Comparison of ENCODE assay signal across 21 cellular contexts in the genomic region with DNA sequence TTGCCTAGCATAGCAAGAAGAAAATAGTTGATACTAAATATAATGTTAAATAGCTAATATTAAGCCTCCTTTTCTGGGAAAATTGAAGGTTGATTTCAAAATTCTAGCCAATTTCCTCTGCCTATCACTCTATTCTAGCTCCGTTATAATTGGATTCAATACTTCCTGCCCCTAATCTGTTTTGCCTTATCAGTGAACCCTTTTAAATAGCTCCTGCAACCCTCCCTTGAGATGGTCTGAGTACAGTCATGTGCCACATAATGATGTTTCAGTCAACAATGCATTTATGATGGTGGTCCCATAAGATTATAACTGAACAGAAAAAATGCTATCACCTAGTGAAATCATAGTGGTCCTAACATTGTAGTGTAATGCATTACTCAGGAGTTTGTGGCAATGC.
"Had no signal": no experiment of that assay in that cellular context is flagged by ENCODE, and none has a peak within 500 bp of the region (broad histone marks: within the 10 kb centered on the region; RNA-seq: fewer than 3 reads in every experiment).

No MANE protein-coding gene starts in this region.

- ATAC-seq: foreskin keratinocyte; gastroesophageal sphincter; heart left ventricle; left lung; left ventricle myocardium superior; lower lobe of right lung; mucosa of descending colon; naive thymus-derived CD8-positive, alpha-beta T cell had no signal

- DNase-seq: dermis blood vessel endothelial cell; dorsolateral prefrontal cortex; effector CD4-positive, alpha-beta T cell; effector memory CD4-positive, alpha-beta T cell; foreskin keratinocyte; heart left ventricle; hypothalamus; immature natural killer cell; kidney; kidney glomerular epithelial cell; left lung; left ventricle myocardium superior; lower lobe of right lung; mesenchymal stem cell; mucosa of descending colon; naive B cell; naive thymus-derived CD8-positive, alpha-beta T cell had no signal

- H3K4me2 ChIP-seq: hepatocyte had no signal

- H3K79me2 ChIP-seq: hepatocyte had no signal

- H2AFZ ChIP-seq: hepatocyte had no signal

- H3K4me3 ChIP-seq: coronary artery, dorsolateral prefrontal cortex, esophagus muscularis mucosa, gastroesophageal sphincter, heart left ventricle, hepatocyte, left lung, lower lobe of right lung, mucosa of descending colon had no signal

- H3K36me3 ChIP-seq: esophagus muscularis mucosa, gastroesophageal sphincter, heart left ventricle, left lung, lower lobe of right lung had no signal

- H3K27ac ChIP-seq: coronary artery, dorsolateral prefrontal cortex, esophagus muscularis mucosa, foreskin keratinocyte, gastroesophageal sphincter, heart left ventricle, hepatocyte, left lung, lower lobe of right lung had no signal

- H3K4me1 ChIP-seq: esophagus muscularis mucosa, foreskin keratinocyte, gastroesophageal sphincter, left lung, lower lobe of right lung had no signal

- H3K27me3 ChIP-seq: dorsolateral prefrontal cortex, esophagus muscularis mucosa, foreskin keratinocyte, gastroesophageal sphincter, heart left ventricle, hepatocyte, left lung had no signal

- H3K9me3 ChIP-seq: esophagus muscularis mucosa, gastroesophageal sphincter, heart left ventricle, left lung, lower lobe of right lung, mucosa of descending colon had no signal
